In the genomic region with DNA sequence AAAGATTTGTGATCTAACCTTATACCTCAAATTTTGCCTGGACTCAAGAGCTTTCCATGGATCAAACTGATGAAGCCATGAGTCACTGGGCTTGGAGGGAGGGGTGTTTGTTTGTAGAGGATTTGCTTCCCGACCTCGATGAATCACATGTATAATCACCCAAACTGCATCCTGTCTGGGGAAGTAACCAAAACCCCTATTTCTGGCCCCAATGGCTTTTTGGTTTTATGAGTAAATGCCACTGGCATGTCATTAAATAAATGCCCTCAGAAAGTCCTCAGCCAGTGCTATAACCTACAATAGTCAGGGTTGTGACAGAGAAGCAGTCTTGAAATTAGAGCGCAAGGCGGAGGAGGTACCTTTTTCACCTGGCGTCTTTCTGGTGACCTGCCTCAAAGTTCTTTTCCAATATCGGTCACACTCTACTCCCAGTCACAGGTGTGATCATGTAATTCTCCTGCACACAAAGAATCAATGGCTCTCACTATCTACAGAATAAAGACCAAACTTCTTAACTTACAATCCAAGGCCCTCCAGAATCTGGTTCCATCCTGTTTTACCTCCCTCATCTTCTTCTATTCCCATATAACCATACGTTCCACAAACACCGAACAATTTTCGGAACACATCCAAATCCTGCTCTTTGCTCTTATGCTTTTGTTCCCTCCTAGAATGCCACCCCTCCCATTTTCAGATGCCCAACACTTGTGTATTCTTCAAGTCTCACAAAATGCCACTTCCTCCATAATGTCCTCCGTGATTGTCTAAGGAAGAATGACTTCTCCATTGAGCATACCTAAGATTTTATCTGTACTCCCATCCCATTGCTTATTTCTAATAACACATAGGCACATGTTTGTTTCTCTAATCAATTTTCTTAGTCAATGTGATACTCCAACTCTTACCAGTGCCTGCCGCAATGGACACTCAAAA, we compare ENCODE assay signal across 11 cellular contexts.
DNase-seq lines count a peak whose midpoint lies in the region; ATAC-seq and TF ChIP-seq lines count a peak whose summit lies in the region.
"Had no signal": no experiment of that assay in that cellular context is flagged by ENCODE, and none has a peak within 500 bp of the region (broad histone marks: within the 10 kb centered on the region; RNA-seq: fewer than 3 reads in every experiment).

No MANE protein-coding gene starts in this region.

- TF ChIP-seq CTCF in choroid plexus epithelial cell (conservative IDR thresholded peaks at IDR 0.05; ENCODE audit: low read depth, low read length): no peak

- no peaks in the 10 kb centered on the region for H3K27me3 ChIP-seq in mesenchymal stem cell (ENCODE audit: control insufficient read depth in 1 of 2, insufficient read depth in 1 of 2, low read length in 2 of 2)
- H3K27me3 ChIP-seq: pancreas had no signal

- H3K18ac ChIP-seq in mesenchymal stem cell (ENCODE audit: low read depth in 1 of 2, low read length in 2 of 2): peak overlapping the region; percentile 17 to 88

- H3K14ac ChIP-seq in mesenchymal stem cell (ENCODE audit: low read length in 2 of 2): no peak overlapping the region

- no peak overlapping the region for H4K91ac ChIP-seq in mesenchymal stem cell (ENCODE audit: low read length)

- TF ChIP-seq POLR2A in erythroblast (IDR thresholded peaks at IDR 0.05; ENCODE audit: low read length): no peak

- peak overlapping the region; percentile 69 for H3K9ac ChIP-seq in mesenchymal stem cell (ENCODE audit: low read length)

- H2AFZ ChIP-seq in mesenchymal stem cell (ENCODE audit: low read depth, low read length): no peak overlapping the region

- peak; percentile 97 for DNase-seq in AG08395 (ENCODE audit: low spot score)
- DNase-seq in LoVo (ENCODE audit: low spot score): peak; percentile 57
- DNase-seq in choroid plexus epithelial cell (ENCODE audit: low read depth): peak; percentile 96
- peak; percentile 98 for DNase-seq in mesenchymal stem cell
- no peak for DNase-seq in erythroblast (lab: John Stamatoyannopoulos, UW)
- DNase-seq in NCI-H146 treated with DMSO at 0.1 percent for 48 hours (lab: John Stamatoyannopoulos, UW; ENCODE audit: unreplicated experiment): no peak
- DNase-seq in HUDEP-2 (lab: John Stamatoyannopoulos, UW; ENCODE audit: unreplicated experiment in 76 of 76): no peak
- DNase-seq: NCI-H1417 treated with DMSO at 0.1 percent for 48 hours, pancreas, T-helper 1 cell had no signal

- ATAC-seq in GM18519 (IDR thresholded peaks at IDR 0.05; ENCODE audit: low FRiP score, unreplicated experiment): no peak

- peak overlapping the region; percentile 8 for H4K8ac ChIP-seq in mesenchymal stem cell (ENCODE audit: low read length)

- no peaks in the 10 kb centered on the region for H3K9me3 ChIP-seq in mesenchymal stem cell (ENCODE audit: control insufficient read depth, low read length)
- H3K9me3 ChIP-seq: pancreas had no signal

- no peak overlapping the region for H2BK15ac ChIP-seq in mesenchymal stem cell (ENCODE audit: low read depth, poor library complexity, severe bottlenecking)

- peaks cover 3% of the 10 kb centered on the region for H3K4me1 ChIP-seq in mesenchymal stem cell (ENCODE audit: control insufficient read depth, insufficient read depth, low read depth, low read length)

- no peak overlapping the region for H2BK120ac ChIP-seq in mesenchymal stem cell (ENCODE audit: low read depth, low read length)

- H3K36me3 ChIP-seq in mesenchymal stem cell (ENCODE audit: control insufficient read depth in 1 of 2, insufficient read depth in 2 of 2, low read depth in 1 of 2, low read length in 2 of 2): peaks cover 0 to 10% of the 10 kb centered on the region in 2 experiments
- H3K36me3 ChIP-seq: pancreas had no signal

- no peak overlapping the region for H2AK5ac ChIP-seq in mesenchymal stem cell (ENCODE audit: low read length, severe bottlenecking)

- H3K4ac ChIP-seq in mesenchymal stem cell (ENCODE audit: low read depth in 1 of 2, low read length in 2 of 2): peak overlapping the region; percentile 9 to 75

- H3K79me1 ChIP-seq in mesenchymal stem cell (replicated peaks; ENCODE audit: low read length, poor library complexity, severe bottlenecking): peaks cover 6% of the 10 kb centered on the region

- H3K4me3 ChIP-seq in choroid plexus epithelial cell (ENCODE audit: low read depth, low read length): no peak overlapping the region
- H3K4me3 ChIP-seq in mesenchymal stem cell (ENCODE audit: insufficient read depth in 1 of 2, low read depth in 1 of 2, low read length in 2 of 2): no peak overlapping the region
- H3K4me3 ChIP-seq: pancreas had no signal

- H2BK12ac ChIP-seq in mesenchymal stem cell (ENCODE audit: low read length in 2 of 2): peak overlapping the region; percentile 34 to 37

- WGBS in mesenchymal stem cell: 38% methylated on average over 10 of the region's 11 CpGs

- H3K4me2 ChIP-seq in mesenchymal stem cell (ENCODE audit: low read length, poor library complexity, severe bottlenecking): no peak overlapping the region

- H2BK5ac ChIP-seq in mesenchymal stem cell (ENCODE audit: low read depth, low read length, poor library complexity, severe bottlenecking): peak overlapping the region; percentile 1

- H3K27ac ChIP-seq in mesenchymal stem cell (ENCODE audit: low read length, poor library complexity, severe bottlenecking): peak overlapping the region; percentile 76
- H3K27ac ChIP-seq: pancreas had no signal

- no peak overlapping the region for H3K23ac ChIP-seq in mesenchymal stem cell (ENCODE audit: low read length in 2 of 2)

Comparison
In these comparisons a context has a peak if more than half of its experiments do, and no peak if none do; other contexts are left out.
1. DNase-seq: peak in AG08395 (single experiment), LoVo (single experiment), choroid plexus epithelial cell (single experiment) and mesenchymal stem cell (single experiment); none in erythroblast (0 of 2), NCI-H146 treated with DMSO at 0.1 percent for 48 hours (single experiment) and HUDEP-2 (0 of 76).